In genomic region chr6:95083506-95083905, GRCh38 we compare ENCODE assay signal across 26 cellular contexts.
"Had no signal": no experiment of that assay in that cellular context is flagged by ENCODE, and none has a peak within 500 bp of the region (broad histone marks: within the 10 kb centered on the region; RNA-seq: fewer than 3 reads in every experiment).

No MANE protein-coding gene starts in this region.

- H3K9me3 ChIP-seq: ascending aorta, body of pancreas, SJSA1 had no signal

- H3K4me1 Mint-ChIP-seq: activated naive CD4-positive, alpha-beta T cell treated with anti-CD3 and anti-CD28 coated beads, Interleukin-2, amount 50 U/mL, for 24 hours; WTC11 had no signal

- H3K27me3 Mint-ChIP-seq: activated naive CD4-positive, alpha-beta T cell treated with anti-CD3 and anti-CD28 coated beads, Interleukin-2, amount 50 U/mL, for 24 hours had no signal

- H3K4me3 Mint-ChIP-seq: activated CD8-positive, alpha-beta T cell treated with anti-CD3 and anti-CD28 coated beads, Interleukin-2, amount 10 ng/mL, durations not matched to agents 7 days and 5 days; activated naive CD4-positive, alpha-beta T cell treated with anti-CD3 and anti-CD28 coated beads, Interleukin-2, amount 50 U/mL, for 24 hours; T-helper 1 cell treated with Interleukin-12 subunit alpha and Interleukin-12 subunit beta and Interleukin-4 antibody, amounts not matched to agents 30 μg/mL and 1 μg/mL, for 36 hours; WTC11 had no signal

- ATAC-seq: activated CD8-positive, alpha-beta T cell treated with anti-CD3 and anti-CD28 coated beads, Interleukin-2, amount 10 ng/mL, durations not matched to agents 7 days and 5 days; body of pancreas; Panc1; WTC11 had no signal

- DNase-seq: activated CD4-positive, alpha-beta T cell treated with anti-CD3 and anti-CD28 coated beads for 48 hours; activated CD4-positive, alpha-beta T cell treated with anti-CD3 and anti-CD28 coated beads, Interleukin-2, amount 50 U/mL, for 4 hours; activated CD4-positive, CD25-positive, alpha-beta regulatory T cell treated with anti-CD3 and anti-CD28 coated beads, Interleukin-2, amount 50 U/mL, for 72 hours; activated CD8-positive, alpha-beta memory T cell treated with anti-CD3 and anti-CD28 coated beads, Interleukin-2, amount 50 U/mL, for 48 hours; activated CD8-positive, alpha-beta T cell treated with anti-CD3 and anti-CD28 coated beads, Interleukin-2, amount 10 ng/mL, durations not matched to agents 7 days and 5 days; activated T-cell treated with anti-CD3 and anti-CD28 coated beads, Interleukin-2, amount 50 U/mL, for 1 hour; KG1; NCI-H1092; NCI-H1417; NCI-H1694; NCI-H2029; NCI-H2107; NCI-H2171 treated with DMSO at 0.1 percent for 48 hours; NCI-H226; NCI-H526 treated with DMSO at 0.1 percent for 48 hours; NK-92 treated with Interleukin-12 subunit alpha and Interleukin-12 subunit beta, amount 100 ng/mL, for 24 hours; OCI-M1; Right ventricle myocardium superior; RPMI8226 had no signal

- H3K27ac Mint-ChIP-seq: activated CD8-positive, alpha-beta T cell treated with anti-CD3 and anti-CD28 coated beads, Interleukin-2, amount 10 ng/mL, durations not matched to agents 7 days and 5 days; activated naive CD4-positive, alpha-beta T cell treated with anti-CD3 and anti-CD28 coated beads, Interleukin-2, amount 50 U/mL, for 24 hours; T-helper 1 cell treated with Interleukin-12 subunit alpha and Interleukin-12 subunit beta and Interleukin-4 antibody, amounts not matched to agents 30 μg/mL and 1 μg/mL, for 36 hours; WTC11 had no signal

- H3K27ac ChIP-seq: ascending aorta, body of pancreas, SJSA1 had no signal

- H3K4me3 ChIP-seq: ascending aorta, body of pancreas, SJSA1 had no signal

- H3K9me3 Mint-ChIP-seq: activated naive CD4-positive, alpha-beta T cell treated with anti-CD3 and anti-CD28 coated beads, Interleukin-2, amount 50 U/mL, for 24 hours; T-helper 1 cell treated with Interleukin-12 subunit alpha and Interleukin-12 subunit beta and Interleukin-4 antibody, amounts not matched to agents 30 μg/mL and 1 μg/mL, for 36 hours; WTC11 had no signal

- H3K36me3 ChIP-seq: ascending aorta, SJSA1 had no signal

- H3K36me3 Mint-ChIP-seq: activated naive CD4-positive, alpha-beta T cell treated with anti-CD3 and anti-CD28 coated beads, Interleukin-2, amount 50 U/mL, for 24 hours; WTC11 had no signal

- H3K4me1 ChIP-seq: ascending aorta, body of pancreas, SJSA1 had no signal

- H3K27me3 ChIP-seq: ascending aorta, body of pancreas, SJSA1 had no signal
